17 cellular contexts compared by ENCODE assay signal in the genomic region with DNA sequence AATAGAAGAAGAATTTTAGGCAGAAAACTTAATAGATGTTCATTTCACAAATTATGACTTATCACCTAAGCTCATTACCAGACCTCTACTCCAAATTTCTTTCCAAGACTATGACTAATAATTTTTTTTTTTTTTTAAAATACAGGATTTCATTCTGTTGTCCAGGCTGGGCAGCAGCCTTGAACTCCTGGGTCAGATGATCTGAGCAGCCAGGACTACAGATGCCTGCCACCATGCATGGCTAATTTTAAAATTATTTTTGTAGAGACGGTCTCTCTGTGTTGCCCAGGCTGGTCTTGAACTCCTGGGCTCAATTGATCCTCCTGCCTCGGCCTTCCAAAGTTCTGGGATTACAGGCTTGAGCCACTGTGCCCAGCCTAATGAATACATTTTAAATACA.
DNase-seq lines count a peak whose midpoint lies in the region; ATAC-seq and TF ChIP-seq lines count a peak whose summit lies in the region.
"Had no signal": no experiment of that assay in that cellular context is flagged by ENCODE, and none has a peak within 500 bp of the region (broad histone marks: within the 10 kb centered on the region; RNA-seq: fewer than 3 reads in every experiment).

No MANE protein-coding gene starts in this region.

- no peak for TF ChIP-seq EP300 in gastroesophageal sphincter (IDR thresholded peaks at IDR 0.05)

- TF ChIP-seq CTCF in VCaP (conservative IDR thresholded peaks at IDR 0.05), result no peak
- no peak for TF ChIP-seq CTCF in chondrocyte (IDR thresholded peaks at IDR 0.05)
- TF ChIP-seq CTCF in gastroesophageal sphincter (IDR thresholded peaks at IDR 0.05), result no peak

- H3K4me1 ChIP-seq in gastroesophageal sphincter, result peaks cover 20 to 97% (median 42%) of the 10 kb centered on the region in 3 donors

- DNase-seq in chondrocyte (ENCODE audit: low spot score) (no peak), HK-2 (ENCODE audit: unreplicated experiment) (no peak), T1000 (lab: John Stamatoyannopoulos, UW) (no peak), NCI-H2227 (lab: John Stamatoyannopoulos, UW; ENCODE audit: unreplicated experiment) (no peak)
- DNase-seq: CD4-positive, CD25-positive, alpha-beta regulatory T cell; CD8-positive, alpha-beta memory T cell; DMS 273 treated with DMSO at 0.1 percent for 48 hours; DMS79; EL; GDM1; GOT3; HFFc6 had no signal

- no peaks in the 10 kb centered on the region for H3K27me3 Mint-ChIP-seq in chondrocyte (ENCODE audit: low read depth)
- H3K27me3 Mint-ChIP-seq: CD4-positive, CD25-positive, alpha-beta regulatory T cell; CD8-positive, alpha-beta memory T cell had no signal

- peak overlapping the region; percentile 6 for H3K27ac Mint-ChIP-seq in chondrocyte (ENCODE audit: unreplicated experiment)
- H3K27ac Mint-ChIP-seq: CD4-positive, CD25-positive, alpha-beta regulatory T cell; CD8-positive, alpha-beta memory T cell; HFFc6 had no signal

- H3K4me1 Mint-ChIP-seq in chondrocyte (ENCODE audit: low read depth), result peaks cover 40% of the 10 kb centered on the region
- H3K4me1 Mint-ChIP-seq: CD4-positive, CD25-positive, alpha-beta regulatory T cell; CD8-positive, alpha-beta memory T cell had no signal

- H3K4me3 ChIP-seq in gastroesophageal sphincter, result no peak overlapping the region
- H3K4me3 ChIP-seq: GM12878, HAP-1 had no signal

- H3K9me3 Mint-ChIP-seq in chondrocyte (ENCODE audit: low read depth), result peaks cover 3% of the 10 kb centered on the region
- H3K9me3 Mint-ChIP-seq: CD4-positive, CD25-positive, alpha-beta regulatory T cell; CD8-positive, alpha-beta memory T cell had no signal

- H3K27ac ChIP-seq in VCaP, result peak overlapping the region; percentile 20; the same call in 1 of the 2 replicates
- H3K27ac ChIP-seq in gastroesophageal sphincter, result peak overlapping the region in 3 of 4 donors; percentile 7 to 79 (median 79)
- H3K27ac ChIP-seq: C4-2B had no signal

- H3K36me3 ChIP-seq in gastroesophageal sphincter, result peaks cover 0 to 25% of the 10 kb centered on the region in 2 donors

- no peak overlapping the region for H3K4me3 Mint-ChIP-seq in chondrocyte (ENCODE audit: unreplicated experiment)
- H3K4me3 Mint-ChIP-seq: CD4-positive, CD25-positive, alpha-beta regulatory T cell; CD8-positive, alpha-beta memory T cell; HFFc6 had no signal

- no peak for TF ChIP-seq POLR2A in gastroesophageal sphincter (IDR thresholded peaks at IDR 0.05)

- ATAC-seq in gastroesophageal sphincter, result no peak
- ATAC-seq: GM12878 had no signal

- no peaks in the 10 kb centered on the region for H3K27me3 ChIP-seq in gastroesophageal sphincter

- WGBS in gastroesophageal sphincter (ENCODE audit: low coverage in 1 of 2), 2 donors, result 85 to 89% methylated on average over 2 of the region's 2 CpGs

- H3K36me3 Mint-ChIP-seq in chondrocyte (ENCODE audit: low read depth), result peaks cover 22% of the 10 kb centered on the region

- peaks cover 0 to 6% (median 0%) of the 10 kb centered on the region in 3 donors for H3K9me3 ChIP-seq in gastroesophageal sphincter
- H3K9me3 ChIP-seq: HAP-1 had no signal
